1 cellular context compared by ENCODE assay signal in the genomic region with DNA sequence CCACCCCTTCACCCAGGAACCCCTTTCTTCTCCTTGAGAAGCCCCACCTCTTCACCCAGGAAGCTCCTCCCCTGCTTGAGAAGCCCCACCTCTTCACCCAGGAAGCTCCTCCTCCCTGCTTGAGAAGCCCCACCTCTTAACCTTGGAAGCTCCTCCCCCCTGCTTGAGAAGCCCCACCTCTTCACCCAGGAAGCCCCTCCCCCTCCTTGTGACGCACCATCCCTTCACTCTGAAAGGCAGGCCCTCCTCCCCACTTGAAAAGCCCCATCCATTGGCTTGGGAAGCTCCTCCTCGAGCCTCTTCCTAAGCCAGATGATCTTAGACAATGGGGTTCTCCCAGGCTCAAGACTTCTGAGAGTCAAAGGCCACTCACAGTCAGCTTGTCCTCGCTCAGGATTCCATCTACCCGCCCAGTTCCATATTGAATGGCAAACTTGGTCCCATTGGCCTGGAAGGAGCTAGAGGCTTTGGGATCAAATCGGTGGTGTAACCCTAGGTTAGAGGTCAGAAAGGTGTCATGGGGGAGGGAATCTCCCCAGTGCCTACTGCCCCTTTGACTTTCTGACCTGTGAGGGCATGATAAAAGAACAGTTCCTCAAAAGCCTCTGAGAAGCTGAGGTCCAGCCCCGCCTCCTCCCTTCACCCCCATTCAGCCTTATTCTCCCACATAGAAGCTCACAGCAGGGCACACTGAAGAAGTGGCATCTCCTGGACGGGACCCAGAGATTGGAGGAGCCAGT.
TF ChIP-seq lines count a peak whose summit lies in the region.

No MANE protein-coding gene starts in this region.

TF ChIP-seq in GM23338, 12 proteins besides CTCF, POLR2A, EP300 and RAD21 (continued from another document):
- TF ChIP-seq ZNF114 (CRISPR knock-in tag; IDR thresholded peaks at IDR 0.05), result no peak
- no peak for TF ChIP-seq EZH2phosphoT487 (IDR thresholded peaks at IDR 0.05; ENCODE audit: unreplicated experiment)
- TF ChIP-seq CREB1 (CRISPR knock-in tag; IDR thresholded peaks at IDR 0.05; ENCODE audit: low read depth), result no peak
- TF ChIP-seq ZNF331 (CRISPR knock-in tag; IDR thresholded peaks at IDR 0.05; ENCODE audit: low read depth), result no peak
